ENCODE assay signal across 1 cellular context in genomic region chr17:76737082-76737675, GRCh38.
TF ChIP-seq lines count a peak whose summit lies in the region.

SRSF2 (minus strand) TSS chr17:76737331; CDS start chr17:76737160, 171 bp downstream.

TF ChIP-seq in HepG2, 621 proteins besides CTCF, POLR2A, EP300 and RAD21 (continued from another document and continues in another):
- TF ChIP-seq ZHX2 (IDR thresholded peaks at IDR 0.05; ENCODE audit: low read depth), result peak; percentile 84
- TF ChIP-seq ZHX2 (CRISPR knock-in tag; IDR thresholded peaks at IDR 0.05; ENCODE audit: borderline replicate concordance), result peak; percentile 87; the same call in 1 of the 2 replicates
- TF ChIP-seq ZSCAN21 (CRISPR knock-in tag; IDR thresholded peaks at IDR 0.05; ENCODE audit: borderline replicate concordance), result peak; percentile 78
- TF ChIP-seq BHLHE40 (IDR thresholded peaks at IDR 0.05; ENCODE audit: low read length), result peak; percentile 55
- TF ChIP-seq KLF6 (CRISPR knock-in tag; IDR thresholded peaks at IDR 0.05), result peak; percentile 99
- TF ChIP-seq ZNF546 (CRISPR knock-in tag; conservative IDR thresholded peaks at IDR 0.05), result peak; percentile 94; the same call in 1 of the 2 replicates
- TF ChIP-seq SMAD9 (CRISPR knock-in tag; IDR thresholded peaks at IDR 0.05), result peak; percentile 87
- TF ChIP-seq GLI4 (CRISPR knock-in tag; IDR thresholded peaks at IDR 0.05; ENCODE audit: borderline replicate concordance), result no peak
- TF ChIP-seq ZNF562 (CRISPR knock-in tag; IDR thresholded peaks at IDR 0.05; ENCODE audit: borderline replicate concordance), result no peak; the same call in 1 of the 2 replicates
- TF ChIP-seq SKIL (CRISPR knock-in tag; IDR thresholded peaks at IDR 0.05; ENCODE audit: borderline replicate concordance), result peak; percentile 13; the same call in 1 of the 2 replicates
- peak; percentile 79; the same call in 1 of the 2 replicates for TF ChIP-seq JUND (CRISPR knock-in tag; IDR thresholded peaks at IDR 0.05)
- peak; percentile 94 for TF ChIP-seq SATB2 (CRISPR knock-in tag; IDR thresholded peaks at IDR 0.05)
- TF ChIP-seq RNF2 (conservative IDR thresholded peaks at IDR 0.05; ENCODE audit: low read depth), result peak; percentile 41; the same call in 1 of the 2 replicates
- TF ChIP-seq ZBTB8A (CRISPR knock-in tag; IDR thresholded peaks at IDR 0.05; ENCODE audit: borderline replicate concordance, low read depth), result peak; percentile 91; the same call in 1 of the 2 replicates
- TF ChIP-seq ZNF720 (CRISPR knock-in tag; IDR thresholded peaks at IDR 0.05), result 0 out of 2 replicates have a peak, but pooled peaks have one; percentile 72
- peak; percentile 99 for TF ChIP-seq DRAP1 (CRISPR knock-in tag; IDR thresholded peaks at IDR 0.05)
- TF ChIP-seq TBX2 (CRISPR knock-in tag; IDR thresholded peaks at IDR 0.05; ENCODE audit: borderline replicate concordance), result peak; percentile 62; the same call in 1 of the 2 replicates
- no peak for TF ChIP-seq BCLAF1 (IDR thresholded peaks at IDR 0.05)
- no peak for TF ChIP-seq ZNF251 (CRISPR knock-in tag; IDR thresholded peaks at IDR 0.05)
- TF ChIP-seq ZNF724P (CRISPR knock-in tag; IDR thresholded peaks at IDR 0.05; ENCODE audit: borderline replicate concordance), result no peak; the same call in none of the 2 replicates
- TF ChIP-seq HIVEP1 (CRISPR knock-in tag; IDR thresholded peaks at IDR 0.05), result peak; percentile 75; the same call in 1 of the 2 replicates
- TF ChIP-seq CEBPB (IDR thresholded peaks at IDR 0.05; ENCODE audit: borderline replicate concordance, low read depth, low read length), result 0 out of 2 replicates have a peak, but pooled peaks have one; percentile 16
- TF ChIP-seq SMYD3 (CRISPR knock-in tag; IDR thresholded peaks at IDR 0.05), result no peak; the same call in none of the 2 replicates
- no peak for TF ChIP-seq ZNF75D (CRISPR knock-in tag; IDR thresholded peaks at IDR 0.05; ENCODE audit: borderline replicate concordance)
- TF ChIP-seq NCOA1 (CRISPR knock-in tag; IDR thresholded peaks at IDR 0.05), result peak; percentile 91; the same call in 1 of the 2 replicates
- TF ChIP-seq ADNP (CRISPR knock-in tag; IDR thresholded peaks at IDR 0.05), result no peak
- no peak for TF ChIP-seq ZBTB34 (CRISPR knock-in tag; IDR thresholded peaks at IDR 0.05)
- TF ChIP-seq CSRNP2 (CRISPR knock-in tag; conservative IDR thresholded peaks at IDR 0.05; ENCODE audit: low read depth), result no peak; the same call in 1 of the 2 replicates
- TF ChIP-seq TAF15 (IDR thresholded peaks at IDR 0.05; ENCODE audit: low read depth, low read length, poor library complexity, severe bottlenecking), result no peak
- peak; percentile 70; the same call in 1 of the 2 replicates for TF ChIP-seq ZNF20 (CRISPR knock-in tag; IDR thresholded peaks at IDR 0.05)
- TF ChIP-seq ZNF331 (CRISPR knock-in tag; IDR thresholded peaks at IDR 0.05), result peak; percentile 51; the same call in 1 of the 2 replicates
- TF ChIP-seq ZGPAT (CRISPR knock-in tag; IDR thresholded peaks at IDR 0.05), result peak; percentile 97
- peak; percentile 97 for TF ChIP-seq DMAP1 (CRISPR knock-in tag; IDR thresholded peaks at IDR 0.05)
- TF ChIP-seq ATF7 (IDR thresholded peaks at IDR 0.05), result no peak
- TF ChIP-seq ATF7 (CRISPR knock-in tag; IDR thresholded peaks at IDR 0.05), result peak; percentile 9
- TF ChIP-seq ZNF501 (CRISPR knock-in tag; IDR thresholded peaks at IDR 0.05), result peak; percentile 90
- no peak for TF ChIP-seq ZNF496 (CRISPR knock-in tag; IDR thresholded peaks at IDR 0.05; ENCODE audit: insufficient replicate concordance)
- TF ChIP-seq ZNF615 (CRISPR knock-in tag; IDR thresholded peaks at IDR 0.05; ENCODE audit: borderline replicate concordance), result no peak
- TF ChIP-seq SMARCC2 (IDR thresholded peaks at IDR 0.05), result no peak
- peak; percentile 86; the same call in 1 of the 2 replicates for TF ChIP-seq ZNF687 (CRISPR knock-in tag; IDR thresholded peaks at IDR 0.05)
- TF ChIP-seq ZMYM4 (CRISPR knock-in tag; IDR thresholded peaks at IDR 0.05), result peak; percentile 94
- TF ChIP-seq FOXP1 (IDR thresholded peaks at IDR 0.05), result no peak
- TF ChIP-seq FOXP1 (CRISPR knock-in tag; IDR thresholded peaks at IDR 0.05), result peak; percentile 12; the same call in 1 of the 2 replicates
- no peak; the same call in 1 of the 2 replicates for TF ChIP-seq ZNF33B (CRISPR knock-in tag; IDR thresholded peaks at IDR 0.05)
- peak; percentile 88 for TF ChIP-seq NFKBIZ (CRISPR knock-in tag; IDR thresholded peaks at IDR 0.05)
